In genomic region chr15:42879390-42879912, GRCh38 we compare ENCODE assay signal across 14 cellular contexts.
"Had no signal": no experiment of that assay in that cellular context is flagged by ENCODE, and none has a peak within 500 bp of the region (broad histone marks: within the 10 kb centered on the region; RNA-seq: fewer than 3 reads in every experiment).

No MANE protein-coding gene starts in this region.

- H3K36me3 ChIP-seq: cardiac muscle cell, gastrocnemius medialis, left ventricle myocardium inferior, upper lobe of left lung had no signal

- H3K27ac ChIP-seq: cardiac muscle cell, gastrocnemius medialis, heart right ventricle, left ventricle myocardium inferior, parathyroid adenoma, upper lobe of left lung had no signal

- H3K4me3 ChIP-seq: cardiac muscle cell, gastrocnemius medialis, heart right ventricle, left ventricle myocardium inferior, upper lobe of left lung had no signal

- H3K4me1 Mint-ChIP-seq: activated naive CD8-positive, alpha-beta T cell treated with anti-CD3 and anti-CD28 coated beads, Interleukin-2, amount 50 U/mL, for 24 hours had no signal

- H3K27ac Mint-ChIP-seq: activated naive CD8-positive, alpha-beta T cell treated with anti-CD3 and anti-CD28 coated beads, Interleukin-2, amount 50 U/mL, for 24 hours had no signal

- H3K79me2 ChIP-seq: parathyroid adenoma had no signal

- H3K27me3 ChIP-seq: cardiac muscle cell, gastrocnemius medialis, heart right ventricle, upper lobe of left lung had no signal

- ATAC-seq: activated naive CD8-positive, alpha-beta T cell treated with anti-CD3 and anti-CD28 coated beads, Interleukin-2, amount 50 U/mL, for 24 hours; gastrocnemius medialis; heart right ventricle; stimulated activated naive CD8-positive, alpha-beta T cell treated with anti-CD3 and anti-CD28 coated beads, Interleukin-15, Interleukin-2, amounts not matched to agents 100 U/mL and 50 U/mL, for 24 hours had no signal

- H3K27me3 Mint-ChIP-seq: activated naive CD8-positive, alpha-beta T cell treated with anti-CD3 and anti-CD28 coated beads, Interleukin-2, amount 50 U/mL, for 24 hours had no signal

- H3K4me3 Mint-ChIP-seq: activated naive CD8-positive, alpha-beta T cell treated with anti-CD3 and anti-CD28 coated beads, Interleukin-2, amount 50 U/mL, for 24 hours had no signal

- DNase-seq: activated CD4-positive, alpha-beta T cell treated with anti-CD3 and anti-CD28 coated beads for 48 hours; activated naive CD4-positive, alpha-beta T cell treated with Interleukin-2 at 50 U/mL for 16 hours; activated naive CD8-positive, alpha-beta T cell treated with anti-CD3 and anti-CD28 coated beads, Interleukin-2, amount 50 U/mL, for 24 hours; effector CD4-positive, alpha-beta T cell; gastrocnemius medialis; heart right ventricle; left ventricle myocardium inferior; mesendoderm; stimulated activated CD4-positive, alpha-beta T cell treated with anti-CD3 and anti-CD28 coated beads, Interleukin-4, amount 100 ng/mL, for 1 hour; stimulated activated CD8-positive, alpha-beta memory T cell treated with anti-CD3 and anti-CD28 coated beads, Interleukin-4, amount 100 ng/mL, for 48 hours; stimulated activated naive CD8-positive, alpha-beta T cell treated with anti-CD3 and anti-CD28 coated beads, Interleukin-15, Interleukin-2, amounts not matched to agents 100 U/mL and 50 U/mL, for 24 hours; upper lobe of left lung had no signal

- H3K9me3 ChIP-seq: upper lobe of left lung had no signal

- H2AFZ ChIP-seq: parathyroid adenoma had no signal

- H3K9ac ChIP-seq: parathyroid adenoma had no signal

- H3K4me1 ChIP-seq: gastrocnemius medialis, parathyroid adenoma had no signal
